Comparison of ENCODE assay signal across 9 cellular contexts in the genomic region with DNA sequence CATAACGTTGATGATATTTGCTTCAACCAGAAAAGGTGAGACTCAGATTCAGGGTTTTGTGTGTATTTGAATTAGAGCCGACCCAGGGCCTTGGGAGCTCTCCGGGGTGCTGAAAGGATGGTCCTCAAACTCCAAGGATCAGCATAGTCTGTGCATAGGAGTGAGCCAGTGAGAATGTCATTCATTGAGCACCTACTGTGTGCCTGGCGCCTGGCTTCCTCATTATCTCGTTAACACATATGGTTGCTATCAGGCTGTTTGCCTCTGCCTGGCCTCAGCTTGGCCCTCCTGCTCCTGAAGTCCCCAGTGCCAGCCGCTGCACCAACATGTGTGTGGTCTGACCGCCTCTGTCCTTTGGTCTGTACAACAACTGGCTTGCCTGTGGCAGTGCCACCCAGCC. TPM values are rescaled to one million over a fixed set of nuclear protein-coding genes. Genes with fewer than 3 reads are reported as not detected.
DNase-seq lines count a peak whose midpoint lies in the region; ATAC-seq, FAIRE-seq and TF ChIP-seq lines count a peak whose summit lies in the region.
"Had no signal": no experiment of that assay in that cellular context is flagged by ENCODE, and none has a peak within 500 bp of the region (broad histone marks: within the 10 kb centered on the region; RNA-seq: fewer than 3 reads in every experiment).

No MANE protein-coding gene starts in this region.

- H3K27ac Mint-ChIP-seq in astrocyte (ENCODE audit: unreplicated experiment) = no peak overlapping the region
- H3K27ac Mint-ChIP-seq in activated T-cell treated with anti-CD3 and anti-CD28 coated beads, Interleukin-2, amount 50 U/mL, for 72 hours = no peak overlapping the region

- no peaks in the 10 kb centered on the region for H3K9me3 ChIP-seq in DND-41 (ENCODE audit: insufficient read depth, low read length, severe bottlenecking)
- H3K9me3 ChIP-seq in astrocyte (ENCODE audit: insufficient read depth, low read depth, low read length) = peaks cover 6% of the 10 kb centered on the region
- H3K9me3 ChIP-seq in liver (ENCODE audit: control insufficient read depth in 4 of 4, low read length in 3 of 4) = peaks cover 4 to 8% (median 4%) of the 10 kb centered on the region in 4 donors

- H3K4me1 ChIP-seq in DND-41 (ENCODE audit: insufficient read depth, low read length) (no peaks in the 10 kb centered on the region), astrocyte (ENCODE audit: insufficient read depth, low read length) (no peaks in the 10 kb centered on the region), liver (ENCODE audit: control insufficient read depth in 4 of 4, insufficient read depth in 4 of 4, low read length in 3 of 4) (no peaks in the 10 kb centered on the region)

- no peak overlapping the region for H3K4me3 Mint-ChIP-seq in astrocyte (ENCODE audit: unreplicated experiment)
- H3K4me3 Mint-ChIP-seq in activated T-cell treated with anti-CD3 and anti-CD28 coated beads, Interleukin-2, amount 50 U/mL, for 72 hours = no peak overlapping the region

- H3K4me2 ChIP-seq in DND-41 (ENCODE audit: insufficient read depth, low read length) (no peak overlapping the region), astrocyte (ENCODE audit: low read length) (no peak overlapping the region)

- H3K27ac ChIP-seq in DND-41 (ENCODE audit: low read length) (no peak overlapping the region), astrocyte (ENCODE audit: low read depth, low read length) (no peak overlapping the region), liver (ENCODE audit: low read depth in 1 of 2, low read length in 2 of 2) (no peak overlapping the region)

- H3K27me3 ChIP-seq in DND-41 (ENCODE audit: insufficient read depth, low read length, poor library complexity) = no peaks in the 10 kb centered on the region
- peaks cover 14% of the 10 kb centered on the region for H3K27me3 ChIP-seq in astrocyte (ENCODE audit: insufficient read depth, low read length)
- H3K27me3 ChIP-seq in liver (ENCODE audit: control insufficient read depth in 4 of 4, insufficient read depth in 4 of 4, low read length in 3 of 4) = peaks cover 2 to 17% (median 10%) of the 10 kb centered on the region in 4 donors

- TF ChIP-seq CTCF in DND-41 (IDR thresholded peaks at IDR 0.05; ENCODE audit: borderline replicate concordance, extremely low read depth, low read length, poor library complexity, severe bottlenecking) (no peak), astrocyte (IDR thresholded peaks at IDR 0.05; ENCODE audit: insufficient read depth, low read depth, low read length) (no peak), liver (IDR thresholded peaks at IDR 0.05; ENCODE audit: low read depth, low read length, missing input control) (no peak)

- no peaks in the 10 kb centered on the region for H3K36me3 Mint-ChIP-seq in astrocyte (ENCODE audit: low read depth, unreplicated experiment)
- no peaks in the 10 kb centered on the region for H3K36me3 Mint-ChIP-seq in activated T-cell treated with anti-CD3 and anti-CD28 coated beads, Interleukin-2, amount 50 U/mL, for 72 hours (ENCODE audit: insufficient read depth in 2 of 2)

- H3K79me2 ChIP-seq in DND-41 (ENCODE audit: insufficient read depth, low read length) (no peaks in the 10 kb centered on the region), astrocyte (ENCODE audit: insufficient read depth, low read length) (no peaks in the 10 kb centered on the region)

- H2AFZ ChIP-seq in DND-41 (ENCODE audit: low read depth, low read length) (no peak overlapping the region), astrocyte (ENCODE audit: low read depth, low read length) (no peak overlapping the region)

- FAIRE-seq in astrocyte (lab: Jason Lieb, UNC) = no peak
- FAIRE-seq: endometrium had no signal

- no peaks in the 10 kb centered on the region for H3K4me1 Mint-ChIP-seq in astrocyte (ENCODE audit: low read depth, unreplicated experiment)
- no peaks in the 10 kb centered on the region for H3K4me1 Mint-ChIP-seq in activated T-cell treated with anti-CD3 and anti-CD28 coated beads, Interleukin-2, amount 50 U/mL, for 72 hours (ENCODE audit: low read depth)

- peak; percentile 79 for ATAC-seq in DND-41 (ENCODE audit: insufficient read depth, low read depth)
- ATAC-seq in HG02571 (IDR thresholded peaks at IDR 0.05; ENCODE audit: unreplicated experiment) = no peak
- ATAC-seq in GM18868 (IDR thresholded peaks at IDR 0.05; ENCODE audit: unreplicated experiment) = no peak
- no peak for ATAC-seq in activated T-cell treated with anti-CD3 and anti-CD28 coated beads, Interleukin-2, amount 50 U/mL, for 72 hours (replicated peaks in 1 of 2)

- peaks cover 13% of the 10 kb centered on the region for H4K20me1 ChIP-seq in DND-41 (ENCODE audit: insufficient read depth, low read length)
- H4K20me1 ChIP-seq in astrocyte (ENCODE audit: insufficient read depth, low read length) = no peaks in the 10 kb centered on the region

- H3K9me3 Mint-ChIP-seq in astrocyte (ENCODE audit: unreplicated experiment) = peaks cover 4% of the 10 kb centered on the region
- H3K9me3 Mint-ChIP-seq in activated T-cell treated with anti-CD3 and anti-CD28 coated beads, Interleukin-2, amount 50 U/mL, for 72 hours = no peaks in the 10 kb centered on the region

- H3K9ac ChIP-seq in DND-41 (ENCODE audit: low read depth, low read length) = no peak overlapping the region
- no peak overlapping the region for H3K9ac ChIP-seq in astrocyte (ENCODE audit: low read length)
- H3K9ac ChIP-seq in liver (ENCODE audit: low read depth in 1 of 2, low read length in 2 of 2) = no peak overlapping the region

- WGBS in liver = 36% methylated on average over 7 of the region's 7 CpGs

- H3K4me3 ChIP-seq in DND-41 (ENCODE audit: low read depth in 1 of 2, low read length in 2 of 2) = no peak overlapping the region
- no peak overlapping the region for H3K4me3 ChIP-seq in astrocyte (ENCODE audit: insufficient read depth, low read depth, low read length)
- H3K4me3 ChIP-seq in liver (ENCODE audit: low read depth in 1 of 3, low read length in 3 of 3) = no peak overlapping the region

- no peaks in the 10 kb centered on the region for H3K36me3 ChIP-seq in DND-41 (ENCODE audit: insufficient read depth, low read length)
- no peaks in the 10 kb centered on the region for H3K36me3 ChIP-seq in astrocyte (ENCODE audit: insufficient read depth, low read length)
- H3K36me3 ChIP-seq in liver (ENCODE audit: control insufficient read depth in 4 of 4, insufficient read depth in 3 of 4, low read depth in 1 of 4, low read length in 3 of 4) = no peaks in the 10 kb centered on the region

- TF ChIP-seq RAD21 in liver (IDR thresholded peaks at IDR 0.05) = no peak

- H3K27me3 Mint-ChIP-seq in astrocyte (ENCODE audit: low read depth, unreplicated experiment) = peaks cover 62% of the 10 kb centered on the region
- H3K27me3 Mint-ChIP-seq in activated T-cell treated with anti-CD3 and anti-CD28 coated beads, Interleukin-2, amount 50 U/mL, for 72 hours (ENCODE audit: low read depth) = peaks cover 51% of the 10 kb centered on the region

- DNase-seq in DND-41 (peak; percentile 64), HuH-7.5 (ENCODE audit: low spot score) (peak; percentile 56), astrocyte (ENCODE audit: low read depth) (peak; percentile 9), NCI-H146 treated with DMSO at 0.1 percent for 48 hours (lab: John Stamatoyannopoulos, UW; ENCODE audit: unreplicated experiment) (no peak)
- DNase-seq in activated T-cell treated with anti-CD3 and anti-CD28 coated beads, Interleukin-2, amount 50 U/mL, for 72 hours = no peak

TF ChIP-seq in liver, 16 proteins besides CTCF, POLR2A, EP300 and RAD21:
- TF ChIP-seq, protein P1, sequence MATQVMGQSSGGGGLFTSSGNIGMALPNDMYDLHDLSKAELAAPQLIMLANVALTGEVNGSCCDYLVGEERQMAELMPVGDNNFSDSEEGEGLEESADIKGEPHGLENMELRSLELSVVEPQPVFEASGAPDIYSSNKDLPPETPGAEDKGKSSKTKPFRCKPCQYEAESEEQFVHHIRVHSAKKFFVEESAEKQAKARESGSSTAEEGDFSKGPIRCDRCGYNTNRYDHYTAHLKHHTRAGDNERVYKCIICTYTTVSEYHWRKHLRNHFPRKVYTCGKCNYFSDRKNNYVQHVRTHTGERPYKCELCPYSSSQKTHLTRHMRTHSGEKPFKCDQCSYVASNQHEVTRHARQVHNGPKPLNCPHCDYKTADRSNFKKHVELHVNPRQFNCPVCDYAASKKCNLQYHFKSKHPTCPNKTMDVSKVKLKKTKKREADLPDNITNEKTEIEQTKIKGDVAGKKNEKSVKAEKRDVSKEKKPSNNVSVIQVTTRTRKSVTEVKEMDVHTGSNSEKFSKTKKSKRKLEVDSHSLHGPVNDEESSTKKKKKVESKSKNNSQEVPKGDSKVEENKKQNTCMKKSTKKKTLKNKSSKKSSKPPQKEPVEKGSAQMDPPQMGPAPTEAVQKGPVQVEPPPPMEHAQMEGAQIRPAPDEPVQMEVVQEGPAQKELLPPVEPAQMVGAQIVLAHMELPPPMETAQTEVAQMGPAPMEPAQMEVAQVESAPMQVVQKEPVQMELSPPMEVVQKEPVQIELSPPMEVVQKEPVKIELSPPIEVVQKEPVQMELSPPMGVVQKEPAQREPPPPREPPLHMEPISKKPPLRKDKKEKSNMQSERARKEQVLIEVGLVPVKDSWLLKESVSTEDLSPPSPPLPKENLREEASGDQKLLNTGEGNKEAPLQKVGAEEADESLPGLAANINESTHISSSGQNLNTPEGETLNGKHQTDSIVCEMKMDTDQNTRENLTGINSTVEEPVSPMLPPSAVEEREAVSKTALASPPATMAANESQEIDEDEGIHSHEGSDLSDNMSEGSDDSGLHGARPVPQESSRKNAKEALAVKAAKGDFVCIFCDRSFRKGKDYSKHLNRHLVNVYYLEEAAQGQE (IDR thresholded peaks at IDR 0.05) = peak; percentile 98
- TF ChIP-seq FOXA1 (IDR thresholded peaks at IDR 0.05) = no peak

RNA-seq across cellular contexts. Expression of a gene that starts 25.1 kb away (rescaled TPM):
- 0.50 and 0.79 TPM in 2 replicates for total RNA-seq in astrocyte
- total RNA-seq in liver = under 1 TPM in 1 of 2 donors, not detected in 1; 0.50 TPM
- under 1 TPM in 1 of 2 donors, not detected in 1; 0.08 TPM for polyA plus RNA-seq in liver
- 10 to 100 TPM in 1 of 2 donors, 1 to 10 TPM in 1; 9.0 to 33.7 TPM for total RNA-seq in activated T-cell treated with anti-CD3 and anti-CD28 coated beads, Interleukin-2, amount 50 U/mL, for 72 hours

RNA-seq across cellular contexts. Expression of a gene that starts 44.2 kb away (rescaled TPM):
- 34.7 and 39.0 TPM in 2 replicates for total RNA-seq in astrocyte
- 10 to 100 TPM; 12.8 to 13.2 TPM for total RNA-seq in liver
- polyA plus RNA-seq in liver = 10 to 100 TPM in 1 of 2 donors, 1 to 10 TPM in 1; 6.0 to 23.9 TPM
- 1 to 10 TPM; 5.3 to 7.4 TPM for total RNA-seq in activated T-cell treated with anti-CD3 and anti-CD28 coated beads, Interleukin-2, amount 50 U/mL, for 72 hours

Comparison
In these comparisons a context has a peak if more than half of its experiments do, and no peak if none do; other contexts are left out.
1. DNase-seq: peak in DND-41 (single experiment), HuH-7.5 (single experiment) and astrocyte (single experiment); none in NCI-H146 treated with DMSO at 0.1 percent for 48 hours (single experiment) and activated T-cell treated with anti-CD3 and anti-CD28 coated beads, Interleukin-2, amount 50 U/mL, for 72 hours (0 of 2).